Comparison of ENCODE assay signal across 35 cellular contexts in genomic region chr11:96500440-96500839, GRCh38.
"Had no signal": no experiment of that assay in that cellular context is flagged by ENCODE, and none has a peak within 500 bp of the region (broad histone marks: within the 10 kb centered on the region; RNA-seq: fewer than 3 reads in every experiment).

No MANE protein-coding gene starts in this region.

- H3K4me1 Mint-ChIP-seq: activated B cell treated with CpG ODN at 0.5 μM for 24 hours; activated CD4-positive, alpha-beta T cell treated with anti-CD3 and anti-CD28 coated beads, Interleukin-2, amount 10 ng/mL, durations not matched to agents 24 days and 14 days; activated naive CD8-positive, alpha-beta T cell treated with anti-CD3 and anti-CD28 coated beads for 36 hours; activated T-helper 17 cell treated with anti-CD3 and anti-CD28 coated beads, Interleukin-2, amount 50 U/mL, for 72 hours had no signal

- DNase-seq: activated B cell treated with CpG ODN at 0.5 μM for 24 hours; activated CD4-positive, alpha-beta memory T cell treated with anti-CD3 and anti-CD28 coated beads for 36 hours; activated CD4-positive, alpha-beta T cell treated with anti-CD3 and anti-CD28 coated beads for 4 hours; activated CD4-positive, alpha-beta T cell treated with anti-CD3 and anti-CD28 coated beads, Interleukin-2, amount 10 ng/mL, durations not matched to agents 24 days and 14 days; activated CD4-positive, alpha-beta T cell treated with anti-CD3 and anti-CD28 coated beads, Interleukin-2, amount 50 U/mL, for 1 hour; activated CD4-positive, alpha-beta T cell treated with anti-CD3 and anti-CD28 coated beads, Interleukin-2, amount 50 U/mL, for 4 hours; activated CD4-positive, CD25-positive, alpha-beta regulatory T cell treated with anti-CD3 and anti-CD28 coated beads, Interleukin-2, amount 50 U/mL, for 72 hours; activated CD8-positive, alpha-beta memory T cell treated with anti-CD3 and anti-CD28 coated beads, Interleukin-2, amount 50 U/mL, for 4 hours; activated CD8-positive, alpha-beta T cell treated with anti-CD3 and anti-CD28 coated beads for 36 hours; activated effector memory CD4-positive, alpha-beta T cell treated with anti-CD3 and anti-CD28 coated beads, Interleukin-2, amount 50 U/mL, for 16 hours; activated gamma-delta T cell treated with Interleukin-2 at 50 U/mL for 16 hours; activated naive CD4-positive, alpha-beta T cell; activated naive CD4-positive, alpha-beta T cell treated with anti-CD3 and anti-CD28 coated beads for 36 hours; activated naive CD4-positive, alpha-beta T cell treated with anti-CD3 and anti-CD28 coated beads, Interleukin-2, amount 50 U/mL, for 16 hours; activated naive CD8-positive, alpha-beta T cell treated with anti-CD3 and anti-CD28 coated beads for 36 hours; activated T-cell treated with anti-CD3 and anti-CD28 coated beads for 4 hours; activated T-cell treated with anti-CD3 and anti-CD28 coated beads, Interleukin-2, amount 50 U/mL, for 1 hour; activated T-cell treated with anti-CD3 and anti-CD28 coated beads, Interleukin-2, amount 50 U/mL, for 4 hours; activated T-cell treated with anti-CD3 and anti-CD28 coated beads, Interleukin-2, amount 50 U/mL, for 72 hours; adrenal gland; amniotic stem cell; aorta; body of pancreas; brain microvascular endothelial cell; central memory CD4-positive, alpha-beta T cell; T-helper 1 cell; T-helper 2 cell; T-helper 9 cell had no signal

- H3K27ac Mint-ChIP-seq: activated B cell treated with CpG ODN at 0.5 μM for 24 hours; activated CD4-positive, alpha-beta memory T cell treated with anti-CD3 and anti-CD28 coated beads for 36 hours; activated CD4-positive, alpha-beta T cell treated with anti-CD3 and anti-CD28 coated beads, Interleukin-2, amount 10 ng/mL, durations not matched to agents 24 days and 14 days; activated CD8-positive, alpha-beta T cell treated with anti-CD3 and anti-CD28 coated beads for 36 hours; activated naive CD4-positive, alpha-beta T cell treated with anti-CD3 and anti-CD28 coated beads for 36 hours; activated naive CD4-positive, alpha-beta T cell treated with anti-CD3 and anti-CD28 coated beads, Interleukin-2, amount 50 U/mL, for 72 hours; activated naive CD8-positive, alpha-beta T cell treated with anti-CD3 and anti-CD28 coated beads for 36 hours; activated T-cell treated with anti-CD3 and anti-CD28 coated beads, Interleukin-2, amount 50 U/mL, for 72 hours; activated T-helper 1 cell treated with anti-CD3 and anti-CD28 coated beads, Interleukin-12 subunit alpha, Interleukin-12 subunit beta, Interleukin-2, Interleukin-4 antibody, amounts not matched to agents 30 ng/mL and 10 ng/mL and 1 ng/mL, durations not matched to agents 14 hours and 24 hours and 36 hours; activated T-helper 17 cell treated with anti-CD3 and anti-CD28 coated beads, Interleukin-2, amount 50 U/mL, for 72 hours; T-helper 1 cell treated with Interleukin-12 subunit alpha and Interleukin-12 subunit beta and Interleukin-4 antibody, amounts not matched to agents 30 μg/mL and 1 μg/mL, for 36 hours; T-helper 2 cell treated with Interferon-gamma antibody and Interleukin-4, amounts not matched to agents 5 μg/mL and 100 μg/mL, for 36 hours had no signal

- H3K36me3 ChIP-seq: adrenal gland, brain microvascular endothelial cell, breast epithelium had no signal

- H3K4me1 ChIP-seq: adrenal gland, body of pancreas, breast epithelium had no signal

- H3K9me3 ChIP-seq: adrenal gland, body of pancreas had no signal

- H3K27ac ChIP-seq: adrenal gland, body of pancreas, brain microvascular endothelial cell, breast epithelium, VCaP had no signal

- H3K4me3 ChIP-seq: adrenal gland, body of pancreas, breast epithelium had no signal

- H3K4me3 Mint-ChIP-seq: activated B cell treated with CpG ODN at 0.5 μM for 24 hours; activated CD4-positive, alpha-beta memory T cell treated with anti-CD3 and anti-CD28 coated beads for 36 hours; activated CD4-positive, alpha-beta T cell treated with anti-CD3 and anti-CD28 coated beads, Interleukin-2, amount 10 ng/mL, durations not matched to agents 24 days and 14 days; activated CD8-positive, alpha-beta T cell treated with anti-CD3 and anti-CD28 coated beads for 36 hours; activated naive CD4-positive, alpha-beta T cell treated with anti-CD3 and anti-CD28 coated beads for 36 hours; activated naive CD8-positive, alpha-beta T cell treated with anti-CD3 and anti-CD28 coated beads for 36 hours; activated T-cell treated with anti-CD3 and anti-CD28 coated beads, Interleukin-2, amount 50 U/mL, for 4 hours; activated T-cell treated with anti-CD3 and anti-CD28 coated beads, Interleukin-2, amount 50 U/mL, for 72 hours; activated T-helper 1 cell treated with anti-CD3 and anti-CD28 coated beads, Interleukin-12 subunit alpha, Interleukin-12 subunit beta, Interleukin-2, Interleukin-4 antibody, amounts not matched to agents 30 ng/mL and 10 ng/mL and 1 ng/mL, durations not matched to agents 14 hours and 24 hours and 36 hours; activated T-helper 17 cell treated with anti-CD3 and anti-CD28 coated beads, Interleukin-2, amount 50 U/mL, for 72 hours; T-helper 1 cell treated with Interleukin-12 subunit alpha and Interleukin-12 subunit beta and Interleukin-4 antibody, amounts not matched to agents 30 μg/mL and 1 μg/mL, for 36 hours; T-helper 2 cell treated with Interferon-gamma antibody and Interleukin-4, amounts not matched to agents 5 μg/mL and 100 μg/mL, for 36 hours had no signal

- H3K36me3 Mint-ChIP-seq: activated CD4-positive, alpha-beta memory T cell treated with anti-CD3 and anti-CD28 coated beads for 36 hours; activated naive CD4-positive, alpha-beta T cell treated with anti-CD3 and anti-CD28 coated beads, Interleukin-2, amount 50 U/mL, for 72 hours; activated naive CD8-positive, alpha-beta T cell treated with anti-CD3 and anti-CD28 coated beads for 36 hours had no signal

- H3K27me3 Mint-ChIP-seq: activated CD4-positive, alpha-beta memory T cell treated with anti-CD3 and anti-CD28 coated beads for 36 hours; activated naive CD8-positive, alpha-beta T cell treated with anti-CD3 and anti-CD28 coated beads for 36 hours had no signal

- H3K9me3 Mint-ChIP-seq: activated B cell treated with CpG ODN at 0.5 μM for 24 hours; activated CD4-positive, alpha-beta memory T cell treated with anti-CD3 and anti-CD28 coated beads for 36 hours; activated CD4-positive, alpha-beta T cell treated with anti-CD3 and anti-CD28 coated beads, Interleukin-2, amount 10 ng/mL, durations not matched to agents 24 days and 14 days; activated CD8-positive, alpha-beta T cell treated with anti-CD3 and anti-CD28 coated beads for 36 hours; activated naive CD4-positive, alpha-beta T cell treated with anti-CD3 and anti-CD28 coated beads for 36 hours; activated naive CD4-positive, alpha-beta T cell treated with anti-CD3 and anti-CD28 coated beads, Interleukin-2, amount 50 U/mL, for 72 hours; activated T-cell treated with anti-CD3 and anti-CD28 coated beads, Interleukin-2, amount 50 U/mL, for 4 hours; activated T-helper 1 cell treated with anti-CD3 and anti-CD28 coated beads, Interleukin-12 subunit alpha, Interleukin-12 subunit beta, Interleukin-2, Interleukin-4 antibody, amounts not matched to agents 30 ng/mL and 10 ng/mL and 1 ng/mL, durations not matched to agents 14 hours and 24 hours and 36 hours; activated T-helper 17 cell treated with anti-CD3 and anti-CD28 coated beads, Interleukin-2, amount 50 U/mL, for 72 hours; T-helper 1 cell treated with Interleukin-12 subunit alpha and Interleukin-12 subunit beta and Interleukin-4 antibody, amounts not matched to agents 30 μg/mL and 1 μg/mL, for 36 hours; T-helper 2 cell treated with Interferon-gamma antibody and Interleukin-4, amounts not matched to agents 5 μg/mL and 100 μg/mL, for 36 hours had no signal

- H3K27me3 ChIP-seq: adrenal gland, body of pancreas, brain microvascular endothelial cell, breast epithelium had no signal
